Comparison of ENCODE assay signal across 16 cellular contexts in genomic region chr7:112150823-112151641, GRCh38. TPM values are rescaled to one million over a fixed set of nuclear protein-coding genes. Genes with fewer than 3 reads are reported as not detected.
DNase-seq lines count a peak whose midpoint lies in the region; ATAC-seq and TF ChIP-seq lines count a peak whose summit lies in the region.
"Had no signal": no experiment of that assay in that cellular context is flagged by ENCODE, and none has a peak within 500 bp of the region (broad histone marks: within the 10 kb centered on the region; RNA-seq: fewer than 3 reads in every experiment).

No MANE protein-coding gene starts in this region.

- DNase-seq in COLO829 (ENCODE audit: low spot score) (peak; percentile 53), HEK293T (ENCODE audit: extremely low spot score) (peak; percentile 36), C1 segment of cervical spinal cord (lab: John Stamatoyannopoulos, UW) (no peak), coronary artery (ENCODE audit: low spot score) (no peak), ACHN (no peak)
- DNase-seq: activated B cell treated with CpG ODN at 0.5 μM for 24 hours; activated CD8-positive, alpha-beta memory T cell treated with anti-CD3 and anti-CD28 coated beads for 24 hours; left lung; NCI-H774; right lobe of liver; T-helper 1 cell had no signal

- no peaks in the 10 kb centered on the region for H3K27me3 ChIP-seq in gastroesophageal sphincter
- H3K27me3 ChIP-seq: left lung, right lobe of liver had no signal

- H3K36me3 ChIP-seq in gastroesophageal sphincter, result no peaks in the 10 kb centered on the region
- H3K36me3 ChIP-seq: left lung, right lobe of liver had no signal

- in situ Hi-C loops in ACHN (cut with HindIII; ENCODE audit: low pct_ligation_motif_present, low pct_unique_long_range_greater_than_20kb, low sequenced_read_pairs), result no loop called here

- POLR2A ChIA-PET in HEK293T (lab: Yijun Ruan, JAX), result interaction anchor here (0.6 to 1.7 kb wide), 5 partner anchors 17 to 299 kb away, joined by 3 to 7 read pairs (median 3); partner anchors contain the start of genes DOCK4, IFRD1 and ZNF277

- TF ChIP-seq CTCF in gastroesophageal sphincter (IDR thresholded peaks at IDR 0.05) (no peak), coronary artery (IDR thresholded peaks at IDR 0.05) (no peak)

- H3K27ac ChIP-seq in gastroesophageal sphincter, result no peak overlapping the region
- H3K27ac ChIP-seq in coronary artery, result no peak overlapping the region
- H3K27ac ChIP-seq: left lung, right lobe of liver, RWPE1 had no signal

- H3K4me1 ChIP-seq in gastroesophageal sphincter, result no peaks in the 10 kb centered on the region
- H3K4me1 ChIP-seq: right lobe of liver had no signal

- no peak for TF ChIP-seq EP300 in gastroesophageal sphincter (IDR thresholded peaks at IDR 0.05)

- no peaks in the 10 kb centered on the region for H3K9me3 ChIP-seq in gastroesophageal sphincter
- H3K9me3 ChIP-seq: left lung, right lobe of liver had no signal

- CTCF ChIA-PET in HEK293T (lab: Yijun Ruan, JAX), result no interaction called here

- ATAC-seq in SK-N-SH treated with all-trans-retinoic acid at 6 μM for 48 hours, result 0 out of 3 replicates have a peak, but pooled peaks have one; percentile 15
- peak; percentile 28 for ATAC-seq in gastroesophageal sphincter
- ATAC-seq in GM19463 (IDR thresholded peaks at IDR 0.05; ENCODE audit: unreplicated experiment), result no peak
- ATAC-seq: GM23338, left lung, right lobe of liver had no signal

- no peak for TF ChIP-seq POLR2A in gastroesophageal sphincter (IDR thresholded peaks at IDR 0.05)

- H3K4me3 ChIP-seq in gastroesophageal sphincter (no peak overlapping the region), coronary artery (no peak overlapping the region)
- H3K4me3 ChIP-seq: GM23338, left lung, right lobe of liver had no signal

- WGBS in gastroesophageal sphincter (ENCODE audit: low coverage in 1 of 2), 2 donors, result 80 to 85% methylated on average over 2 to 5 of the region's 5 CpGs

TF ChIP-seq in HEK293T, 16 proteins besides CTCF, POLR2A, EP300 and RAD21:
- TF ChIP-seq CTBP1 (IDR thresholded peaks at IDR 0.05; ENCODE audit: borderline replicate concordance) (peak; percentile 57; the same call in 1 of the 2 replicates), FOXM1 (IDR thresholded peaks at IDR 0.05; ENCODE audit: borderline replicate concordance) (no peak)

TF ChIP-seq in SK-N-SH treated with all-trans-retinoic acid at 6 μM for 48 hours, 23 proteins besides CTCF, POLR2A, EP300 and RAD21:
- TF ChIP-seq, protein P1, sequence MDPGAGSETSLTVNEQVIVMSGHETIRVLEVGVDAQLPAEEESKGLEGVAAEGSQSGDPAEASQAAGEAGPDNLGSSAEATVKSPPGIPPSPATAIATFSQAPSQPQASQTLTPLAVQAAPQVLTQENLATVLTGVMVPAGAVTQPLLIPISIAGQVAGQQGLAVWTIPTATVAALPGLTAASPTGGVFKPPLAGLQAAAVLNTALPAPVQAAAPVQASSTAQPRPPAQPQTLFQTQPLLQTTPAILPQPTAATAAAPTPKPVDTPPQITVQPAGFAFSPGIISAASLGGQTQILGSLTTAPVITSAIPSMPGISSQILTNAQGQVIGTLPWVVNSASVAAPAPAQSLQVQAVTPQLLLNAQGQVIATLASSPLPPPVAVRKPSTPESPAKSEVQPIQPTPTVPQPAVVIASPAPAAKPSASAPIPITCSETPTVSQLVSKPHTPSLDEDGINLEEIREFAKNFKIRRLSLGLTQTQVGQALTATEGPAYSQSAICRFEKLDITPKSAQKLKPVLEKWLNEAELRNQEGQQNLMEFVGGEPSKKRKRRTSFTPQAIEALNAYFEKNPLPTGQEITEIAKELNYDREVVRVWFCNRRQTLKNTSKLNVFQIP (CRISPR knock-in tag; IDR thresholded peaks at IDR 0.05; ENCODE audit: borderline replicate concordance, low read depth), result no peak
- TF ChIP-seq ZC3H10 (CRISPR knock-in tag; IDR thresholded peaks at IDR 0.05) (no peak), ZNF8 (CRISPR knock-in tag; IDR thresholded peaks at IDR 0.05) (no peak), TOX (CRISPR knock-in tag; IDR thresholded peaks at IDR 0.05; ENCODE audit: borderline replicate concordance) (no peak), ZNF565 (CRISPR knock-in tag; conservative IDR thresholded peaks at IDR 0.05; ENCODE audit: low read depth) (no peak)
- TF ChIP-seq, protein P2, sequence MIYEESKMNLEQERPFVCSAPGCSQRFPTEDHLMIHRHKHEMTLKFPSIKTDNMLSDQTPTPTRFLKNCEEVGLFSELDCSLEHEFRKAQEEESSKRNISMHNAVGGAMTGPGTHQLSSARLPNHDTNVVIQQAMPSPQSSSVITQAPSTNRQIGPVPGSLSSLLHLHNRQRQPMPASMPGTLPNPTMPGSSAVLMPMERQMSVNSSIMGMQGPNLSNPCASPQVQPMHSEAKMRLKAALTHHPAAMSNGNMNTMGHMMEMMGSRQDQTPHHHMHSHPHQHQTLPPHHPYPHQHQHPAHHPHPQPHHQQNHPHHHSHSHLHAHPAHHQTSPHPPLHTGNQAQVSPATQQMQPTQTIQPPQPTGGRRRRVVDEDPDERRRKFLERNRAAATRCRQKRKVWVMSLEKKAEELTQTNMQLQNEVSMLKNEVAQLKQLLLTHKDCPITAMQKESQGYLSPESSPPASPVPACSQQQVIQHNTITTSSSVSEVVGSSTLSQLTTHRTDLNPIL (CRISPR knock-in tag; IDR thresholded peaks at IDR 0.05; ENCODE audit: low read depth), result no peak
TF ChIP-seq in SK-N-SH treated with all-trans-retinoic acid at 6 μM for 48 hours: peak in this region for 0.

RNA-seq across cellular contexts. Expression of gene DOCK4, which starts 55.2 kb away (rescaled TPM):
- total RNA-seq in gastroesophageal sphincter, result 10 to 100 TPM; 14.0 to 34.1 (median 24.2) TPM

RNA-seq across cellular contexts. Expression of gene ZNF277, which starts 55.5 kb away (rescaled TPM):
- 10 to 100 TPM; 17.1 to 38.4 (median 29.5) TPM for total RNA-seq in gastroesophageal sphincter

Comparison
In these comparisons a context has a peak if more than half of its experiments do, and no peak if none do; other contexts are left out.
1. DNase-seq: peak in COLO829 (single experiment) and HEK293T (single experiment); none in C1 segment of cervical spinal cord (0 of 14), coronary artery (single experiment) and ACHN (single experiment).